Comparison of ENCODE assay signal across 1 cellular context in genomic region chr15:78263907-78264303, GRCh38.
TF ChIP-seq lines count a peak whose summit lies in the region.

No MANE protein-coding gene starts in this region.

TF ChIP-seq in endothelial cell of umbilical vein, 7 proteins besides CTCF, POLR2A, EP300 and RAD21:
- TF ChIP-seq MAX (IDR thresholded peaks at IDR 0.05; ENCODE audit: insufficient read depth, insufficient read length) (no peak), JUN (IDR thresholded peaks at IDR 0.05; ENCODE audit: borderline replicate concordance, insufficient read depth, insufficient read length, low read depth) (no peak), POLR2AphosphoS5 (IDR thresholded peaks at IDR 0.05; ENCODE audit: insufficient read depth, low read depth, low read length) (no peak), FOS (IDR thresholded peaks at IDR 0.05; ENCODE audit: borderline replicate concordance, insufficient read depth, low read length) (no peak), GATA2 (IDR thresholded peaks at IDR 0.05; ENCODE audit: insufficient read depth, insufficient read length, low read depth, low read length) (no peak), MYC (IDR thresholded peaks at IDR 0.05; ENCODE audit: low read depth, low read length) (no peak), EZH2 (IDR thresholded peaks at IDR 0.05; ENCODE audit: borderline replicate concordance, low read depth, low read length, severe bottlenecking) (no peak)
